Comparison of ENCODE assay signal across 8 cellular contexts in the genomic region with DNA sequence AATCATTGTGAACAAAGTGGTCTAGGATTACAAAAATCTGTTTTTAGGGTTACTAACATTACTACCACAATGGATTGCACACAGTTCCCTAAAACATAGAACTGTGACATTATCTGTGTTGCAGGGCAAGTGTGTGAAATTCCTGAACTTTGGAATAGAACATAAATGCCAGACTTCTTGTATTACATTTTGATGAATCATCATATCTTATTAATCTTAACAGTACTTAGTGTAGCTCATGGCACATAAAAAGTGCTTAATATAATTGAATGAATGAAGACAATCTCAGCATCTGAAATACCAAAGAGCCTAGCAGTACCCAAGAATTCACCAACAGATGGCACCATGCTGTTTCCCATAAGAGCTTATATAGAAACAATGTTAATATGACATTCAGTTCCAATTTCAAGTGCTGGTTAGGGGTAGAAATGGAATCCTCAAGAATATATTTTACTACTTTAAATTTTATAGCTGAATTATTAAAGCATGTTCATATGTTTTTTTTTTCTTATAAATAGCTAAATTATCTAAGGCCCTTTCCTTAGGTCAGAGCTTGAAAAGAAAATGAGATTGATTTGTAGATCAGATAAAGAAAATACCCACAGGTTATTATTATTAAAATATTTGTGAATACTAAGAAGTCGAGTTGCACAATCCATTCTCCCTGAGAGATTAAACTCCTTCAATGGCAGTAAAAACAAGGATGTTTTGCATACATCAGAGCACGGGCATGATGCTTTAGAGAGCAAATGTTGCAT. TPM values are rescaled to one million over a fixed set of nuclear protein-coding genes. Genes with fewer than 3 reads are reported as not detected.
A peak's percentile ranks its signal among the peaks of the same experiment; 100 is the strongest.
DNase-seq lines count a peak whose midpoint lies in the region; ATAC-seq, FAIRE-seq and TF ChIP-seq lines count a peak whose summit lies in the region.

No MANE protein-coding gene starts in this region.

- 55% methylated on average over 2 of the region's 2 CpGs for WGBS in esophagus muscularis mucosa
- 46 to 52% methylated on average over 2 of the region's 2 CpGs for WGBS in pancreas, 2 donors

- peak; percentile 55 for DNase-seq in NCI-H82 (lab: John Stamatoyannopoulos, UW)
- DNase-seq in NCI-H82 treated with DMSO at 0.1 percent for 48 hours (lab: John Stamatoyannopoulos, UW; ENCODE audit: unreplicated experiment), result no peak
- DNase-seq in Panc1 (ENCODE audit: low read depth, low spot score), result peak; percentile 13
- DNase-seq in esophagus muscularis mucosa (ENCODE audit: extremely low spot score), result no peak
- DNase-seq in pancreas, result peak in 1 of 6 donors; percentile 23
- DNase-seq in activated naive CD8-positive, alpha-beta T cell treated with anti-CD3 and anti-CD28 coated beads, Interleukin-2, amount 50 U/mL, for 24 hours, result no peak
- DNase-seq in glutamatergic neuron, result no peak

- H3K4me1 ChIP-seq in Panc1 (ENCODE audit: control insufficient read depth, insufficient read depth, low read length), result no peaks in the 10 kb centered on the region
- H3K4me1 ChIP-seq in esophagus muscularis mucosa, result no peaks in the 10 kb centered on the region
- no peaks in the 10 kb centered on the region for H3K4me1 ChIP-seq in pancreas

- CTCF ChIA-PET in Panc1 (lab: Charles Lee), result interaction anchor here (0.5 to 1.3 kb wide), 5 partner anchors 16 to 613 kb away, joined by 3 to 14 read pairs (median 6); no protein-coding TSS in a partner anchor

- POLR2A ChIA-PET in Panc1 (lab: Charles Lee), result interaction anchor here (0.7 kb wide), 1 partner anchor 55 kb away, joined by 3 read pairs; no protein-coding TSS in a partner anchor

- H3K9me3 Mint-ChIP-seq in activated naive CD8-positive, alpha-beta T cell treated with anti-CD3 and anti-CD28 coated beads, Interleukin-2, amount 50 U/mL, for 24 hours, result no peaks in the 10 kb centered on the region
- H3K9me3 Mint-ChIP-seq in glutamatergic neuron (ENCODE audit: unreplicated experiment), result peaks cover 5% of the 10 kb centered on the region

- intact Hi-C loops in Panc1 (cut with micrococcal nuclease; ENCODE audit: unreplicated experiment) (loop anchor here (2.0 kb wide), 1 partner anchor 147 kb away; no protein-coding TSS in a partner anchor), esophagus muscularis mucosa (cut with DNase I) (no loop called here), pancreas (cut with DNase I) (no loop called here)

- H3K27ac Mint-ChIP-seq in activated naive CD8-positive, alpha-beta T cell treated with anti-CD3 and anti-CD28 coated beads, Interleukin-2, amount 50 U/mL, for 24 hours, result no peak overlapping the region
- no peak overlapping the region for H3K27ac Mint-ChIP-seq in glutamatergic neuron (ENCODE audit: unreplicated experiment)

- no peak for TF ChIP-seq EP300 in esophagus muscularis mucosa (IDR thresholded peaks at IDR 0.05)

- H3K27ac ChIP-seq in Panc1 (ENCODE audit: low read length), result no peak overlapping the region
- H3K27ac ChIP-seq in esophagus muscularis mucosa (replicated peaks in 1 of 4), result no peak overlapping the region
- no peak overlapping the region for H3K27ac ChIP-seq in pancreas

- TF ChIP-seq CTCF in Panc1 (IDR thresholded peaks at IDR 0.05), result peak; percentile 55; the same call in 1 of the 2 replicates
- peak; percentile 25 to 50 (median 31) for TF ChIP-seq CTCF in esophagus muscularis mucosa (IDR thresholded peaks at IDR 0.05)
- peak in 3 of 4 donors; percentile 31 to 33 (median 33) for TF ChIP-seq CTCF in pancreas (IDR thresholded peaks at IDR 0.05)
- TF ChIP-seq CTCF in glutamatergic neuron (IDR thresholded peaks at IDR 0.05; ENCODE audit: partially characterized antibody, unreplicated experiment), result no peak

- H3K36me3 ChIP-seq in Panc1 (ENCODE audit: control insufficient read depth, insufficient read depth, low read length), result no peaks in the 10 kb centered on the region
- H3K36me3 ChIP-seq in esophagus muscularis mucosa, result no peaks in the 10 kb centered on the region
- H3K36me3 ChIP-seq in pancreas, result no peaks in the 10 kb centered on the region

- H3K27me3 ChIP-seq in Panc1 (ENCODE audit: control insufficient read depth, insufficient read depth, low read length) (no peaks in the 10 kb centered on the region), esophagus muscularis mucosa (no peaks in the 10 kb centered on the region), pancreas (no peaks in the 10 kb centered on the region)

- H3K4me3 Mint-ChIP-seq in activated naive CD8-positive, alpha-beta T cell treated with anti-CD3 and anti-CD28 coated beads, Interleukin-2, amount 50 U/mL, for 24 hours, result no peak overlapping the region
- H3K4me3 Mint-ChIP-seq in glutamatergic neuron (ENCODE audit: unreplicated experiment), result no peak overlapping the region

- H3K9me3 ChIP-seq in Panc1 (ENCODE audit: control insufficient read depth, insufficient read depth, low read depth, low read length), result no peaks in the 10 kb centered on the region
- H3K9me3 ChIP-seq in esophagus muscularis mucosa, result no peaks in the 10 kb centered on the region
- no peaks in the 10 kb centered on the region for H3K9me3 ChIP-seq in pancreas

- H3K4me1 Mint-ChIP-seq in activated naive CD8-positive, alpha-beta T cell treated with anti-CD3 and anti-CD28 coated beads, Interleukin-2, amount 50 U/mL, for 24 hours, result no peaks in the 10 kb centered on the region
- H3K4me1 Mint-ChIP-seq in glutamatergic neuron (ENCODE audit: low read depth, unreplicated experiment), result no peaks in the 10 kb centered on the region

- ATAC-seq in HG02884 (IDR thresholded peaks at IDR 0.05; ENCODE audit: unreplicated experiment), result peak; percentile 66
- ATAC-seq in Panc1, result no peak
- ATAC-seq in pancreas, result peak in 3 of 4 donors; percentile 76 to 80 (median 76)
- no peak for ATAC-seq in activated naive CD8-positive, alpha-beta T cell treated with anti-CD3 and anti-CD28 coated beads, Interleukin-2, amount 50 U/mL, for 24 hours

- BruUV-seq in Panc1 (replicated peaks; lab: Mats Ljungman, UMichigan), result no TSS peak

- FAIRE-seq in pancreas (lab: Jason Lieb, UNC), result peak; percentile 78

- no peak overlapping the region for H3K4me3 ChIP-seq in Panc1 (ENCODE audit: low read depth in 2 of 2, low read length in 2 of 2)
- no peak overlapping the region for H3K4me3 ChIP-seq in esophagus muscularis mucosa
- H3K4me3 ChIP-seq in pancreas, result no peak overlapping the region

- in situ Hi-C loops in Panc1 (cut with HindIII; ENCODE audit: low pct_unique_long_range_greater_than_20kb, low sequenced_read_pairs), result no loop called here

- H3K27me3 Mint-ChIP-seq in activated naive CD8-positive, alpha-beta T cell treated with anti-CD3 and anti-CD28 coated beads, Interleukin-2, amount 50 U/mL, for 24 hours, result peaks cover 16% of the 10 kb centered on the region
- no peaks in the 10 kb centered on the region for H3K27me3 Mint-ChIP-seq in glutamatergic neuron (ENCODE audit: unreplicated experiment)

- H3K36me3 Mint-ChIP-seq in activated naive CD8-positive, alpha-beta T cell treated with anti-CD3 and anti-CD28 coated beads, Interleukin-2, amount 50 U/mL, for 24 hours (ENCODE audit: low read depth), result no peaks in the 10 kb centered on the region
- no peaks in the 10 kb centered on the region for H3K36me3 Mint-ChIP-seq in glutamatergic neuron (ENCODE audit: unreplicated experiment)

- TF ChIP-seq POLR2A in esophagus muscularis mucosa (IDR thresholded peaks at IDR 0.05; ENCODE audit: low read depth), result no peak

RNA-seq across cellular contexts. Expression of a gene that starts 25.8 kb away (rescaled TPM):
- 0.18 TPM for total RNA-seq in Panc1 (2021; ENCODE audit: unreplicated experiment)
- polyA plus RNA-seq in Panc1 (2012; ENCODE audit: insufficient read length), result not detected
- 10 to 100 TPM in 3 of 4 donors, 1 to 10 TPM in 1; 9.1 to 38.6 (median 19.8) TPM for total RNA-seq in esophagus muscularis mucosa
- total RNA-seq in pancreas, result under 1 TPM in 3 of 6 donors, not detected in 3; 0.09 to 0.43 (median 0.16) TPM
- under 1 TPM; 0.07 to 0.27 TPM for polyA plus RNA-seq in pancreas
- total RNA-seq in glutamatergic neuron (ENCODE audit: unreplicated experiment), result 0.42 TPM

Comparison
In these comparisons a context has a peak if more than half of its experiments do, and no peak if none do; other contexts are left out.
1. DNase-seq: peak in NCI-H82 (single experiment) and Panc1 (single experiment); none in NCI-H82 treated with DMSO at 0.1 percent for 48 hours (single experiment), esophagus muscularis mucosa (single experiment), activated naive CD8-positive, alpha-beta T cell treated with anti-CD3 and anti-CD28 coated beads, Interleukin-2, amount 50 U/mL, for 24 hours (single experiment) and glutamatergic neuron (single experiment).
2. ATAC-seq: peak in HG02884 (single experiment) and pancreas (3 of 4); none in Panc1 (single experiment) and activated naive CD8-positive, alpha-beta T cell treated with anti-CD3 and anti-CD28 coated beads, Interleukin-2, amount 50 U/mL, for 24 hours (single experiment).